1 cellular context compared by ENCODE assay signal in genomic region chr1:52697795-52698674, GRCh38.
TF ChIP-seq lines count a peak whose summit lies in the region.

TSS of gene COA7 (minus strand) at chr1:52698347. CDS start at chr1:52698326, 21 bp downstream.

TF ChIP-seq in HepG2, 621 proteins besides CTCF, POLR2A, EP300 and RAD21 (continued from another document):
- TF ChIP-seq NFYC (CRISPR knock-in tag; IDR thresholded peaks at IDR 0.05) (no peak; the same call in none of the 2 replicates), ATF6 (CRISPR knock-in tag; conservative IDR thresholded peaks at IDR 0.05) (no peak; the same call in 1 of the 2 replicates), CBFB (CRISPR knock-in tag; IDR thresholded peaks at IDR 0.05) (peak; percentile 23; the same call in 1 of the 2 replicates), MED1 (CRISPR knock-in tag; IDR thresholded peaks at IDR 0.05) (peak; percentile 74; the same call in 1 of the 2 replicates), NFIC (IDR thresholded peaks at IDR 0.05; ENCODE audit: low read length) (no peak), PRPF4 (IDR thresholded peaks at IDR 0.05; ENCODE audit: low read depth, low read length, poor library complexity, severe bottlenecking) (no peak), SP140L (CRISPR knock-in tag; IDR thresholded peaks at IDR 0.05; ENCODE audit: borderline replicate concordance) (no peak), ZNF354B (CRISPR knock-in tag; IDR thresholded peaks at IDR 0.05) (no peak), ZNF501 (CRISPR knock-in tag; IDR thresholded peaks at IDR 0.05) (peak; percentile 55; the same call in 1 of the 2 replicates), MTF1 (CRISPR knock-in tag; IDR thresholded peaks at IDR 0.05) (no peak; the same call in 1 of the 2 replicates), ZSCAN31 (CRISPR knock-in tag; IDR thresholded peaks at IDR 0.05; ENCODE audit: low read depth) (peak; percentile 98), KLF6 (CRISPR knock-in tag; IDR thresholded peaks at IDR 0.05) (peak; percentile 83; the same call in 1 of the 2 replicates), PLRG1 (conservative IDR thresholded peaks at IDR 0.05) (no peak), ZNF589 (CRISPR knock-in tag; conservative IDR thresholded peaks at IDR 0.05) (peak; percentile 80; the same call in 1 of the 2 replicates), ZNF225 (CRISPR knock-in tag; IDR thresholded peaks at IDR 0.05) (peak; percentile 93), ZNF234 (CRISPR knock-in tag; conservative IDR thresholded peaks at IDR 0.05) (peak; percentile 88; the same call in 1 of the 2 replicates), ZSCAN22 (CRISPR knock-in tag; IDR thresholded peaks at IDR 0.05) (peak; percentile 46; the same call in 1 of the 2 replicates), ZNF3 (CRISPR knock-in tag; IDR thresholded peaks at IDR 0.05) (peak; percentile 58), CAMTA2 (CRISPR knock-in tag; IDR thresholded peaks at IDR 0.05; ENCODE audit: borderline replicate concordance) (0 out of 2 replicates have a peak, but pooled peaks have one; percentile 9), DMTF1 (CRISPR knock-in tag; IDR thresholded peaks at IDR 0.05) (no peak), TAF1 (CRISPR knock-in tag; IDR thresholded peaks at IDR 0.05) (peak; percentile 86), SATB2 (CRISPR knock-in tag; IDR thresholded peaks at IDR 0.05) (peak; percentile 83; the same call in 1 of the 2 replicates)
- TF ChIP-seq, protein P1, sequence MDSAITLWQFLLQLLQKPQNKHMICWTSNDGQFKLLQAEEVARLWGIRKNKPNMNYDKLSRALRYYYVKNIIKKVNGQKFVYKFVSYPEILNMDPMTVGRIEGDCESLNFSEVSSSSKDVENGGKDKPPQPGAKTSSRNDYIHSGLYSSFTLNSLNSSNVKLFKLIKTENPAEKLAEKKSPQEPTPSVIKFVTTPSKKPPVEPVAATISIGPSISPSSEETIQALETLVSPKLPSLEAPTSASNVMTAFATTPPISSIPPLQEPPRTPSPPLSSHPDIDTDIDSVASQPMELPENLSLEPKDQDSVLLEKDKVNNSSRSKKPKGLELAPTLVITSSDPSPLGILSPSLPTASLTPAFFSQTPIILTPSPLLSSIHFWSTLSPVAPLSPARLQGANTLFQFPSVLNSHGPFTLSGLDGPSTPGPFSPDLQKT (CRISPR knock-in tag; IDR thresholded peaks at IDR 0.05; ENCODE audit: borderline replicate concordance) = no peak
- TF ChIP-seq, protein P2, sequence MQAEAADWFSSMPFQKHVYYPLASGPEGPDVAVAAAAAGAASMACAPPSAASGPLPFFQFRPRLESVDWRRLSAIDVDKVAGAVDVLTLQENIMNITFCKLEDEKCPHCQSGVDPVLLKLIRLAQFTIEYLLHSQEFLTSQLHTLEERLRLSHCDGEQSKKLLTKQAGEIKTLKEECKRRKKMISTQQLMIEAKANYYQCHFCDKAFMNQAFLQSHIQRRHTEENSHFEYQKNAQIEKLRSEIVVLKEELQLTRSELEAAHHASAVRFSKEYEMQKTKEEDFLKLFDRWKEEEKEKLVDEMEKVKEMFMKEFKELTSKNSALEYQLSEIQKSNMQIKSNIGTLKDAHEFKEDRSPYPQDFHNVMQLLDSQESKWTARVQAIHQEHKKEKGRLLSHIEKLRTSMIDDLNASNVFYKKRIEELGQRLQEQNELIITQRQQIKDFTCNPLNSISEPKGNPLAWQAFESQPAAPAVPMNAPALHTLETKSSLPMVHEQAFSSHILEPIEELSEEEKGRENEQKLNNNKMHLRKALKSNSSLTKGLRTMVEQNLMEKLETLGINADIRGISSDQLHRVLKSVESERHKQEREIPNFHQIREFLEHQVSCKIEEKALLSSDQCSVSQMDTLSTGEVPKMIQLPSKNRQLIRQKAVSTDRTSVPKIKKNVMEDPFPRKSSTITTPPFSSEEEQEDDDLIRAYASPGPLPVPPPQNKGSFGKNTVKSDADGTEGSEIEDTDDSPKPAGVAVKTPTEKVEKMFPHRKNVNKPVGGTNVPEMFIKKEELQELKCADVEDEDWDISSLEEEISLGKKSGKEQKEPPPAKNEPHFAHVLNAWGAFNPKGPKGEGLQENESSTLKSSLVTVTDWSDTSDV (CRISPR knock-in tag; IDR thresholded peaks at IDR 0.05) = peak; percentile 79
- TF ChIP-seq, protein P3, sequence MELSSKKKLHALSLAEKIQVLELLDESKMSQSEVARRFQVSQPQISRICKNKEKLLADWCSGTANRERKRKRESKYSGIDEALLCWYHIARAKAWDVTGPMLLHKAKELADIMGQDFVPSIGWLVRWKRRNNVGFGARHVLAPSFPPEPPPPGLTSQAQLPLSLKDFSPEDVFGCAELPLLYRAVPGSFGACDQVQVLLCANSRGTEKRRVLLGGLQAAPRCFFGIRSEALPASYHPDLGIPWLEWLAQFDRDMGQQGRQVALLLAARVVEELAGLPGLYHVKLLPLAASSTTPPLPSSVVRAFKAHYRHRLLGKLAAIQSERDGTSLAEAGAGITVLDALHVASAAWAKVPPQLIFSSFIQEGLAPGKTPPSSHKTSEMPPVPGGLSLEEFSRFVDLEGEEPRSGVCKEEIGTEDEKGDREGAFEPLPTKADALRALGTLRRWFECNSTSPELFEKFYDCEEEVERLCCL (CRISPR knock-in tag; IDR thresholded peaks at IDR 0.05; ENCODE audit: borderline replicate concordance) = peak; percentile 52; the same call in 1 of the 2 replicates
- TF ChIP-seq, protein P4, sequence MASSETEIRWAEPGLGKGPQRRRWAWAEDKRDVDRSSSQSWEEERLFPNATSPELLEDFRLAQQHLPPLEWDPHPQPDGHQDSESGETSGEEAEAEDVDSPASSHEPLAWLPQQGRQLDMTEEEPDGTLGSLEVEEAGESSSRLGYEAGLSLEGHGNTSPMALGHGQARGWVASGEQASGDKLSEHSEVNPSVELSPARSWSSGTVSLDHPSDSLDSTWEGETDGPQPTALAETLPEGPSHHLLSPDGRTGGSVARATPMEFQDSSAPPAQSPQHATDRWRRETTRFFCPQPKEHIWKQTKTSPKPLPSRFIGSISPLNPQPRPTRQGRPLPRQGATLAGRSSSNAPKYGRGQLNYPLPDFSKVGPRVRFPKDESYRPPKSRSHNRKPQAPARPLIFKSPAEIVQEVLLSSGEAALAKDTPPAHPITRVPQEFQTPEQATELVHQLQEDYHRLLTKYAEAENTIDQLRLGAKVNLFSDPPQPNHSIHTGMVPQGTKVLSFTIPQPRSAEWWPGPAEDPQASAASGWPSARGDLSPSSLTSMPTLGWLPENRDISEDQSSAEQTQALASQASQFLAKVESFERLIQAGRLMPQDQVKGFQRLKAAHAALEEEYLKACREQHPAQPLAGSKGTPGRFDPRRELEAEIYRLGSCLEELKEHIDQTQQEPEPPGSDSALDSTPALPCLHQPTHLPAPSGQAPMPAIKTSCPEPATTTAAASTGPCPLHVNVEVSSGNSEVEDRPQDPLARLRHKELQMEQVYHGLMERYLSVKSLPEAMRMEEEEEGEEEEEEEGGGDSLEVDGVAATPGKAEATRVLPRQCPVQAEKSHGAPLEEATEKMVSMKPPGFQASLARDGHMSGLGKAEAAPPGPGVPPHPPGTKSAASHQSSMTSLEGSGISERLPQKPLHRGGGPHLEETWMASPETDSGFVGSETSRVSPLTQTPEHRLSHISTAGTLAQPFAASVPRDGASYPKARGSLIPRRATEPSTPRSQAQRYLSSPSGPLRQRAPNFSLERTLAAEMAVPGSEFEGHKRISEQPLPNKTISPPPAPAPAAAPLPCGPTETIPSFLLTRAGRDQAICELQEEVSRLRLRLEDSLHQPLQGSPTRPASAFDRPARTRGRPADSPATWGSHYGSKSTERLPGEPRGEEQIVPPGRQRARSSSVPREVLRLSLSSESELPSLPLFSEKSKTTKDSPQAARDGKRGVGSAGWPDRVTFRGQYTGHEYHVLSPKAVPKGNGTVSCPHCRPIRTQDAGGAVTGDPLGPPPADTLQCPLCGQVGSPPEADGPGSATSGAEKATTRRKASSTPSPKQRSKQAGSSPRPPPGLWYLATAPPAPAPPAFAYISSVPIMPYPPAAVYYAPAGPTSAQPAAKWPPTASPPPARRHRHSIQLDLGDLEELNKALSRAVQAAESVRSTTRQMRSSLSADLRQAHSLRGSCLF (CRISPR knock-in tag; IDR thresholded peaks at IDR 0.05; ENCODE audit: borderline replicate concordance) = peak; percentile 81
